In genomic region chr12:68200854-68201253, GRCh38 we compare ENCODE assay signal across 23 cellular contexts. TPM values are rescaled to one million over a fixed set of nuclear protein-coding genes. Genes with fewer than 3 reads are reported as not detected.
A peak's percentile ranks its signal among the peaks of the same experiment; 100 is the strongest.
DNase-seq lines count a peak whose midpoint lies in the region; ATAC-seq and TF ChIP-seq lines count a peak whose summit lies in the region.
"Had no signal": no experiment of that assay in that cellular context is flagged by ENCODE, and none has a peak within 500 bp of the region (broad histone marks: within the 10 kb centered on the region; RNA-seq: fewer than 3 reads in every experiment).

No MANE protein-coding gene starts in this region.

- H3K4me1 ChIP-seq in naive thymus-derived CD4-positive, alpha-beta T cell (ENCODE audit: control insufficient read depth in 2 of 2, insufficient read depth in 2 of 2, low read length in 2 of 2), result peaks cover 14 to 21% of the 10 kb centered on the region in 2 donors
- H3K4me1 ChIP-seq: breast epithelium had no signal

- peaks cover 14% of the 10 kb centered on the region for H3K36me3 Mint-ChIP-seq in natural killer cell treated with Interleukin-12 subunit alpha and Interleukin-12 subunit beta and Interleukin-15 and Interleukin-18, amount 100 ng/mL, for 72 hours
- H3K36me3 Mint-ChIP-seq in natural killer cell, result no peaks in the 10 kb centered on the region
- H3K36me3 Mint-ChIP-seq in naive thymus-derived CD4-positive, alpha-beta T cell, result peaks cover 0 to 4% (median 0%) of the 10 kb centered on the region in 5 donors
- H3K36me3 Mint-ChIP-seq: CD8-positive, alpha-beta T cell; stimulated activated memory B cell treated with anti-CD40 and anti-IgM and Interleukin-4, amounts not matched to agents 10 μg/mL and 1 μg/mL and 100 μg/mL, for 72 hours; T-cell had no signal

- no peak for ATAC-seq in natural killer cell treated with Interleukin-12 subunit alpha and Interleukin-12 subunit beta and Interleukin-15 and Interleukin-18, amount 100 ng/mL, for 72 hours
- ATAC-seq in natural killer cell (no peak), GM21381 (IDR thresholded peaks at IDR 0.05; ENCODE audit: unreplicated experiment) (no peak), HG03469 (IDR thresholded peaks at IDR 0.05; ENCODE audit: unreplicated experiment) (no peak)
- ATAC-seq in naive thymus-derived CD4-positive, alpha-beta T cell, result no peak
- ATAC-seq: CD8-positive, alpha-beta T cell; Right ventricle myocardium inferior; stimulated activated memory B cell treated with anti-CD40 and anti-IgM and Interleukin-4, amounts not matched to agents 10 μg/mL and 1 μg/mL and 100 μg/mL, for 72 hours; T-cell had no signal

- H3K36me3 ChIP-seq in naive thymus-derived CD4-positive, alpha-beta T cell (ENCODE audit: control insufficient read depth in 2 of 3, insufficient read depth in 3 of 3, low read length in 3 of 3), result no peaks in the 10 kb centered on the region
- H3K36me3 ChIP-seq: breast epithelium had no signal

- peak overlapping the region; percentile 83 to 97 for H3K27ac Mint-ChIP-seq in natural killer cell treated with Interleukin-12 subunit alpha and Interleukin-12 subunit beta and Interleukin-15 and Interleukin-18, amount 100 ng/mL, for 72 hours
- no peak overlapping the region for H3K27ac Mint-ChIP-seq in natural killer cell
- H3K27ac Mint-ChIP-seq in naive thymus-derived CD4-positive, alpha-beta T cell, result peak overlapping the region in 1 of 9 donors; percentile 28
- H3K27ac Mint-ChIP-seq: CD8-positive, alpha-beta T cell; endodermal cell; memory B cell; stimulated activated memory B cell treated with anti-CD40 and anti-IgM and Interleukin-4, amounts not matched to agents 10 μg/mL and 1 μg/mL and 100 μg/mL, for 72 hours; T-cell had no signal

- intact Hi-C loops in natural killer cell (cut with micrococcal nuclease), result no loop called here
- intact Hi-C loops in naive thymus-derived CD4-positive, alpha-beta T cell (cut with micrococcal nuclease), result loop anchor here in 1 of 2 donors (5.0 kb wide), 1 partner anchor 44 kb away; the partner anchor contains the start of gene IFNG

- POLR2A ChIA-PET in naive thymus-derived CD4-positive, alpha-beta T cell (lab: Charles Lee), result no interaction called here

- H3K27ac ChIP-seq in naive thymus-derived CD4-positive, alpha-beta T cell (ENCODE audit: low read depth, low read length), result no peak overlapping the region
- H3K27ac ChIP-seq: breast epithelium, coronary artery, VCaP had no signal

- H3K9me3 Mint-ChIP-seq in natural killer cell treated with Interleukin-12 subunit alpha and Interleukin-12 subunit beta and Interleukin-15 and Interleukin-18, amount 100 ng/mL, for 72 hours, result no peaks in the 10 kb centered on the region
- no peaks in the 10 kb centered on the region for H3K9me3 Mint-ChIP-seq in natural killer cell
- peaks cover 0 to 1% (median 0%) of the 10 kb centered on the region in 11 donors for H3K9me3 Mint-ChIP-seq in naive thymus-derived CD4-positive, alpha-beta T cell
- H3K9me3 Mint-ChIP-seq: CD8-positive, alpha-beta T cell; endodermal cell; memory B cell; stimulated activated memory B cell treated with anti-CD40 and anti-IgM and Interleukin-4, amounts not matched to agents 10 μg/mL and 1 μg/mL and 100 μg/mL, for 72 hours; T-cell had no signal

- no peaks in the 10 kb centered on the region for H3K27me3 Mint-ChIP-seq in natural killer cell treated with Interleukin-12 subunit alpha and Interleukin-12 subunit beta and Interleukin-15 and Interleukin-18, amount 100 ng/mL, for 72 hours
- H3K27me3 Mint-ChIP-seq in natural killer cell (ENCODE audit: low read depth in 2 of 2), result peaks cover 0 to 7% of the 10 kb centered on the region in 2 donors
- peaks cover 0 to 9% (median 0%) of the 10 kb centered on the region in 5 donors for H3K27me3 Mint-ChIP-seq in naive thymus-derived CD4-positive, alpha-beta T cell
- H3K27me3 Mint-ChIP-seq: memory B cell; stimulated activated memory B cell treated with anti-CD40 and anti-IgM and Interleukin-4, amounts not matched to agents 10 μg/mL and 1 μg/mL and 100 μg/mL, for 72 hours; T-cell had no signal

- no peak overlapping the region for H3K4me3 ChIP-seq in naive thymus-derived CD4-positive, alpha-beta T cell (ENCODE audit: low read length)
- H3K4me3 ChIP-seq: breast epithelium, coronary artery had no signal

- no peak for DNase-seq in natural killer cell treated with Interleukin-12 subunit alpha and Interleukin-12 subunit beta and Interleukin-15 and Interleukin-18, amount 100 ng/mL, for 72 hours (ENCODE audit: low spot score)
- DNase-seq in natural killer cell (no peak), NCI-H226 (peak; percentile 21), amniotic epithelial cell (ENCODE audit: low read depth) (peak; percentile 84), HCEC 1CT (no peak)
- no peak for DNase-seq in naive thymus-derived CD4-positive, alpha-beta T cell
- DNase-seq: activated CD4-positive, alpha-beta T cell treated with anti-CD3 and anti-CD28 coated beads, Interleukin-2, amount 50 U/mL, for 48 hours; activated naive CD4-positive, alpha-beta T cell treated with anti-CD3 and anti-CD28 coated beads, Interleukin-2, amount 50 U/mL, for 16 hours; CD8-positive, alpha-beta T cell; DMS79; endodermal cell; Kasumi-1; NCI-H1417 treated with DMSO at 0.1 percent for 48 hours; NCI-H524 treated with DMSO at 0.1 percent for 48 hours; T-cell had no signal

- no peaks in the 10 kb centered on the region for H3K9me3 ChIP-seq in naive thymus-derived CD4-positive, alpha-beta T cell (ENCODE audit: control insufficient read depth in 2 of 3, low read length in 3 of 3)
- H3K9me3 ChIP-seq: breast epithelium had no signal

- TF ChIP-seq CTCF in natural killer cell (IDR thresholded peaks at IDR 0.05), result no peak

- peaks cover 37 to 51% of the 10 kb centered on the region in 2 donors for H3K4me1 Mint-ChIP-seq in natural killer cell treated with Interleukin-12 subunit alpha and Interleukin-12 subunit beta and Interleukin-15 and Interleukin-18, amount 100 ng/mL, for 72 hours (ENCODE audit: low read depth in 2 of 2)
- H3K4me1 Mint-ChIP-seq in natural killer cell, result peaks cover 17 to 21% of the 10 kb centered on the region in 2 donors
- H3K4me1 Mint-ChIP-seq in naive thymus-derived CD4-positive, alpha-beta T cell, result peaks cover 5 to 42% (median 28%) of the 10 kb centered on the region in 7 donors
- H3K4me1 Mint-ChIP-seq: memory B cell; stimulated activated memory B cell treated with anti-CD40 and anti-IgM and Interleukin-4, amounts not matched to agents 10 μg/mL and 1 μg/mL and 100 μg/mL, for 72 hours had no signal

- H3K4me3 Mint-ChIP-seq in natural killer cell treated with Interleukin-12 subunit alpha and Interleukin-12 subunit beta and Interleukin-15 and Interleukin-18, amount 100 ng/mL, for 72 hours, result peak overlapping the region; percentile 48
- no peak overlapping the region for H3K4me3 Mint-ChIP-seq in natural killer cell
- peak overlapping the region in 4 of 10 donors; percentile 14 to 65 (median 32) for H3K4me3 Mint-ChIP-seq in naive thymus-derived CD4-positive, alpha-beta T cell
- H3K4me3 Mint-ChIP-seq: CD8-positive, alpha-beta T cell; endodermal cell; memory B cell; stimulated activated memory B cell treated with anti-CD40 and anti-IgM and Interleukin-4, amounts not matched to agents 10 μg/mL and 1 μg/mL and 100 μg/mL, for 72 hours; T-cell had no signal

- CTCF ChIA-PET in naive thymus-derived CD4-positive, alpha-beta T cell (lab: Charles Lee), result no interaction called here

- no peaks in the 10 kb centered on the region for H3K27me3 ChIP-seq in naive thymus-derived CD4-positive, alpha-beta T cell (ENCODE audit: control insufficient read depth in 2 of 2, insufficient read depth in 2 of 2, low read length in 2 of 2)
- H3K27me3 ChIP-seq: breast epithelium had no signal

RNA-seq across cellular contexts. Expression of gene IL26, which starts 24.8 kb away (rescaled TPM):
- 10 to 100 TPM; 10.0 to 19.1 TPM for total RNA-seq in natural killer cell treated with Interleukin-12 subunit alpha and Interleukin-12 subunit beta and Interleukin-15 and Interleukin-18, amount 100 ng/mL, for 72 hours
- not detected for total RNA-seq in natural killer cell
- total RNA-seq in naive thymus-derived CD4-positive, alpha-beta T cell, result 1 to 10 TPM in 1 of 5 experiments, not detected in 4; 4.5 TPM
- polyA plus RNA-seq in naive thymus-derived CD4-positive, alpha-beta T cell, result not detected
- total RNA-seq: breast epithelium; CD8-positive, alpha-beta T cell; endodermal cell; Right ventricle myocardium inferior had no signal

RNA-seq across cellular contexts. Expression of gene IFNG, which starts 41.3 kb away (rescaled TPM):
- total RNA-seq in natural killer cell treated with Interleukin-12 subunit alpha and Interleukin-12 subunit beta and Interleukin-15 and Interleukin-18, amount 100 ng/mL, for 72 hours, result over 10,000 TPM; 20,993 to 58,992 TPM
- total RNA-seq in natural killer cell, result 100 to 1,000 TPM in 2 of 3 donors, 10 to 100 TPM in 1; 66.5 to 248 (median 124) TPM
- total RNA-seq in naive thymus-derived CD4-positive, alpha-beta T cell, result 10 to 100 TPM in 2 of 5 experiments, 1 to 10 TPM in 1, under 1 TPM in 2; 0.38 to 52.6 (median 1.1) TPM
- not detected for polyA plus RNA-seq in naive thymus-derived CD4-positive, alpha-beta T cell
- total RNA-seq: breast epithelium, endodermal cell, Right ventricle myocardium inferior had no signal

RNA-seq across cellular contexts. Expression of gene IL22, which starts 52.5 kb away (rescaled TPM):
- 1 to 10 TPM; 1.0 to 3.4 TPM for total RNA-seq in natural killer cell treated with Interleukin-12 subunit alpha and Interleukin-12 subunit beta and Interleukin-15 and Interleukin-18, amount 100 ng/mL, for 72 hours
- not detected for total RNA-seq in natural killer cell
- 1 to 10 TPM in 1 of 5 experiments, not detected in 4; 1.8 TPM for total RNA-seq in naive thymus-derived CD4-positive, alpha-beta T cell
- not detected for polyA plus RNA-seq in naive thymus-derived CD4-positive, alpha-beta T cell
- total RNA-seq: breast epithelium; CD8-positive, alpha-beta T cell; endodermal cell; Right ventricle myocardium inferior had no signal

Comparison
In these comparisons a context has a peak if more than half of its experiments do, and no peak if none do; other contexts are left out.
1. H3K27ac Mint-ChIP-seq: peak in natural killer cell treated with Interleukin-12 subunit alpha and Interleukin-12 subunit beta and Interleukin-15 and Interleukin-18, amount 100 ng/mL, for 72 hours (2 of 2); none in natural killer cell (0 of 2).
2. RNA of gene IFNG, which starts 41.3 kb away (total RNA-seq): 20,993 to 58,992 TPM in natural killer cell treated with Interleukin-12 subunit alpha and Interleukin-12 subunit beta and Interleukin-15 and Interleukin-18, amount 100 ng/mL, for 72 hours; 66.5 to 248 TPM in natural killer cell and 0.38 to 52.6 TPM in naive thymus-derived CD4-positive, alpha-beta T cell; every median in the first group is over 10 times any median in the second.
3. DNase-seq: peak in NCI-H226 (single experiment) and amniotic epithelial cell (single experiment); none in natural killer cell treated with Interleukin-12 subunit alpha and Interleukin-12 subunit beta and Interleukin-15 and Interleukin-18, amount 100 ng/mL, for 72 hours (single experiment), natural killer cell (single experiment), naive thymus-derived CD4-positive, alpha-beta T cell (0 of 9) and HCEC 1CT (single experiment).